ENCODE assay signal across 14 cellular contexts in the genomic region with DNA sequence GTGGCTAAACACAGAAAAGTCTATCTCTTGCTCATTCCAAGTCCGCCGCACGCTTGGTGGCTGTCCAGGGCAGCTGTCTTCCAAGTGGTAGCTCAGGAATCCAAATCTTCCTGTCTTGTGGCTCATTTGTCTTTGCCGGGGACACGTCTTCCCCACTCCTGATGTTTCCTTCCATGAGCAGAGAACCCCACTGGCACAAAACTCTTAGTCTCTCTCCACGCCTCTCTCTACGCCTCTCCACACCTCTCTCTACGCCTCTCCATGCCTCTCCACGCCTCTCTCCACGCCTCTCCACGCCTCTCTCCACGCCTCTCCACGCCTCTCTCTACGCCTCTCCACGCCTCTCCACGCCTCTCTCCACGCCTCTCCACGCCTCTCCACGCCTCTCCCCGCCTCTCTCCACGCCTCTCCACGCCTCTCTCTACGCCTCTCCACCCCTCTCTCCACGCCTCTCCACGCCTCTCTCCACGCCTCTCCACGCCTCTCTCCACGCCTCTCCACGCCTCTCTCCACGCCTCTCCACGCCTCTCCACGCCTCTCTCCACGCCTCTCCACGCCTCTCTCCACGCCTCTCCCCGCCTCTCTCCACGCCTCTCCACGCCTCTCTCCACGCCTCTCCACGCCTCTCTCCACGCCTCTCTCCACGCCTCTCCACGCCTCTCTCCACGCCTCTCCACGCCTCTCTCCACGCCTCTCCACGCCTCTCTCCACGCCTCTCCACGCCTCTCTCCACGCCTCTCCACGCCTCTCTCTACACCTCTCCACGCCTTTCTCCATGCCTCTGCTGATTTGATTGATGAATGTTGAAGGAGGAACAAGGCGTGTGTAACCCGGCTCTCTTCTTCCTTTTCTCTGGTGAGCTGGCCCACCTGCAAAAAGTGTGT. TPM values are rescaled to one million over a fixed set of nuclear protein-coding genes. Genes with fewer than 3 reads are reported as not detected.
DNase-seq lines count a peak whose midpoint lies in the region; ATAC-seq and TF ChIP-seq lines count a peak whose summit lies in the region.
"Not testable (repeated sequence)": the region's sequence is repeated elsewhere in the genome, so short reads cannot be mapped to it uniquely, and the experiment has no call there.
"Had no signal": no experiment of that assay in that cellular context is flagged by ENCODE, and none has a peak within 500 bp of the region (broad histone marks: within the 10 kb centered on the region; RNA-seq: fewer than 3 reads in every experiment).

No MANE protein-coding gene starts in this region.

- H3K27me3 ChIP-seq in mammary epithelial cell (ENCODE audit: insufficient read depth, low read length); lower lobe of right lung (ENCODE audit: low read depth): not testable (repeated sequence)
- peaks cover 15% of the 10 kb centered on the region for H3K27me3 ChIP-seq in skeletal muscle satellite cell (ENCODE audit: control insufficient read depth, insufficient read depth, low read length)

- dilution Hi-C loops in mammary epithelial cell (cut with HindIII; ENCODE audit: low sequenced_read_pairs) = loop anchor here (5.0 kb wide), 3 partner anchors 40 to 140 kb away; no protein-coding TSS in a partner anchor

- peak overlapping the region; percentile 25; the same call in 1 of the 2 replicates for H3K4me3 ChIP-seq in LNCaP clone FGC (ENCODE audit: low read depth, low read length)
- H3K4me3 ChIP-seq in mammary epithelial cell (replicated peaks in 1 of 3; ENCODE audit: insufficient read depth in 1 of 3, low read depth in 2 of 3, low read length in 3 of 3) = peak overlapping the region in 2 of 3 experiments; percentile 21 to 34
- not testable (repeated sequence) for H3K4me3 ChIP-seq in lower lobe of right lung
- H3K4me3 ChIP-seq in skeletal muscle satellite cell (ENCODE audit: low read length) = peak overlapping the region; percentile 54

- H3K36me3 ChIP-seq in mammary epithelial cell (ENCODE audit: insufficient read depth, low read length); lower lobe of right lung; skeletal muscle satellite cell (ENCODE audit: insufficient read depth, low read length): not testable (repeated sequence)

- under 1% methylated on average over 16 of the region's 54 CpGs for WGBS in mammary epithelial cell (ENCODE audit: low coverage, missing lambda C conversion rate)

- peak overlapping the region; percentile 76 for H3K4me2 ChIP-seq in mammary epithelial cell (ENCODE audit: insufficient read depth, low read depth, low read length)
- peak overlapping the region; percentile 79 for H3K4me2 ChIP-seq in skeletal muscle satellite cell (ENCODE audit: low read length)

- H3K27ac ChIP-seq in mammary epithelial cell (ENCODE audit: insufficient read depth, low read depth, low read length); lower lobe of right lung: not testable (repeated sequence)

- not testable (repeated sequence) for H3K79me2 ChIP-seq in mammary epithelial cell (ENCODE audit: insufficient read depth, low read length)

- intact Hi-C loops in mammary epithelial cell (cut with micrococcal nuclease) = loop anchor here (1.0 to 10.0 kb wide), 2 partner anchors 52 to 148 kb away; no protein-coding TSS in a partner anchor
- intact Hi-C loops in lower lobe of right lung (cut with DNase I) = not testable (repeated sequence)

- peaks cover 37% of the 10 kb centered on the region for H3K4me1 ChIP-seq in mammary epithelial cell (ENCODE audit: insufficient read depth, low read length)
- H3K4me1 ChIP-seq in lower lobe of right lung = peaks cover 38% of the 10 kb centered on the region
- peaks cover 13% of the 10 kb centered on the region for H3K4me1 ChIP-seq in skeletal muscle satellite cell (ENCODE audit: control insufficient read depth, insufficient read depth, low read length)

- in situ Hi-C loops in mammary epithelial cell (cut with MboI; ENCODE audit: low sequenced_read_pairs in 2 of 2) = loop anchor here in 1 of 2 donors (5.0 kb wide), 1 partner anchor 50 kb away; no protein-coding TSS in a partner anchor

- not testable (repeated sequence) for H3K9me3 ChIP-seq in mammary epithelial cell (replicated peaks; ENCODE audit: insufficient read depth, low read length); lower lobe of right lung; skeletal muscle satellite cell (replicated peaks; ENCODE audit: low read length)

- peak overlapping the region; percentile 56 for H2AFZ ChIP-seq in mammary epithelial cell (ENCODE audit: low read depth, low read length)

- not testable (repeated sequence) for TF ChIP-seq CTCF in LNCaP clone FGC (IDR thresholded peaks at IDR 0.05; ENCODE audit: control insufficient read depth, extremely low read depth, insufficient read depth); mammary epithelial cell (conservative IDR thresholded peaks at IDR 0.05 in 1 of 2, IDR thresholded peaks at IDR 0.05 in 1 of 2; ENCODE audit: extremely low read depth in 1 of 2, insufficient read depth in 1 of 2, low read depth in 1 of 2, low read length in 2 of 2); lower lobe of right lung (IDR thresholded peaks at IDR 0.05)

- ATAC-seq in lower lobe of right lung = peak; percentile 40 to 54

- peak; percentile 81 for DNase-seq in A172 (ENCODE audit: low spot score)
- peak; percentile 80 for DNase-seq in GDM1 (lab: John Stamatoyannopoulos, UW)
- DNase-seq in LNCaP clone FGC (ENCODE audit: low read depth) = peak; percentile 47
- peak; percentile 38 for DNase-seq in NCI-H460 (ENCODE audit: extremely low read depth, low read depth)
- DNase-seq in SIG-M5 treated with dmso at 0.1 percent for 504 hours (lab: John Stamatoyannopoulos, UW; ENCODE audit: unreplicated experiment) = peak; percentile 54
- DNase-seq in mammary epithelial cell = peak; percentile 74
- not testable (repeated sequence) for DNase-seq in lower lobe of right lung

- not testable (repeated sequence) for H3K9ac ChIP-seq in mammary epithelial cell (ENCODE audit: insufficient read depth, low read length); skeletal muscle satellite cell (ENCODE audit: low read depth, low read length)

- not testable (repeated sequence) for H4K20me1 ChIP-seq in mammary epithelial cell (ENCODE audit: insufficient read depth, low read length)

- CTCF ChIA-PET in mammary epithelial cell (lab: Charles Lee; ENCODE audit: low non-redundant PET) = interaction anchor here (0.6 kb wide), 1 partner anchor 36 kb away, joined by 4 read pairs; no protein-coding TSS in a partner anchor

- BruUV-seq in mammary epithelial cell (replicated peaks; lab: Mats Ljungman, UMichigan) = not testable (repeated sequence)

RNA-seq across cellular contexts. Expression of a gene that starts 4.6 kb away (rescaled TPM):
- total RNA-seq in A172 (2014; rRNA removed; shearing (Covaris generic)) = not detected in 2 replicates
- not detected in 2 replicates for total RNA-seq in NCI-H460 (2014; rRNA removed; shearing (Covaris generic))
- polyA plus RNA-seq in NCI-H460 (2014; cell fraction: nucleus; rRNA removed) = 0.17 TPM in 1 of 2 replicates, not detected in the other
- total RNA-seq in mammary epithelial cell = not detected
- 0.03 TPM for polyA plus RNA-seq in mammary epithelial cell
- polyA minus RNA-seq in mammary epithelial cell = not detected
- 5.7 TPM for total RNA-seq in lower lobe of right lung
- not detected in 2 replicates for total RNA-seq in skeletal muscle satellite cell (2012; rRNA removed)
- total RNA-seq: activated T-helper 1 cell treated with anti-CD3 and anti-CD28 coated beads, Interleukin-12 subunit alpha, Interleukin-12 subunit beta, Interleukin-2, Interleukin-4 antibody, amounts not matched to agents 30 ng/mL and 10 ng/mL and 1 ng/mL, durations not matched to agents 14 hours and 24 hours and 36 hours; endothelial cell of umbilical vein; GM23338; pulmonary artery endothelial cell; SK-MEL-5; smooth muscle cell had no signal
- polyA plus RNA-seq: endothelial cell of umbilical vein, GM23338, smooth muscle cell had no signal

RNA-seq across cellular contexts. Expression of a gene that starts 9.4 kb away (rescaled TPM):
- 11.6 and 19.1 TPM in 2 replicates for total RNA-seq in A172 (2014; rRNA removed; shearing (Covaris generic))
- total RNA-seq in NCI-H460 (2014; rRNA removed; shearing (Covaris generic)) = 9.6 and 13.4 TPM in 2 replicates
- 72.9 and 82.6 TPM in 2 replicates for polyA plus RNA-seq in NCI-H460 (2014; cell fraction: nucleus; rRNA removed)
- total RNA-seq in mammary epithelial cell (10 to 100 TPM; 10.8 to 19.6 TPM), lower lobe of right lung (19.2 TPM)
- 7.1 TPM for polyA plus RNA-seq in mammary epithelial cell
- polyA minus RNA-seq in mammary epithelial cell = 3.5 TPM
- 10.0 and 10.4 TPM in 2 replicates for total RNA-seq in skeletal muscle satellite cell (2012; rRNA removed)
